In the genomic region with DNA sequence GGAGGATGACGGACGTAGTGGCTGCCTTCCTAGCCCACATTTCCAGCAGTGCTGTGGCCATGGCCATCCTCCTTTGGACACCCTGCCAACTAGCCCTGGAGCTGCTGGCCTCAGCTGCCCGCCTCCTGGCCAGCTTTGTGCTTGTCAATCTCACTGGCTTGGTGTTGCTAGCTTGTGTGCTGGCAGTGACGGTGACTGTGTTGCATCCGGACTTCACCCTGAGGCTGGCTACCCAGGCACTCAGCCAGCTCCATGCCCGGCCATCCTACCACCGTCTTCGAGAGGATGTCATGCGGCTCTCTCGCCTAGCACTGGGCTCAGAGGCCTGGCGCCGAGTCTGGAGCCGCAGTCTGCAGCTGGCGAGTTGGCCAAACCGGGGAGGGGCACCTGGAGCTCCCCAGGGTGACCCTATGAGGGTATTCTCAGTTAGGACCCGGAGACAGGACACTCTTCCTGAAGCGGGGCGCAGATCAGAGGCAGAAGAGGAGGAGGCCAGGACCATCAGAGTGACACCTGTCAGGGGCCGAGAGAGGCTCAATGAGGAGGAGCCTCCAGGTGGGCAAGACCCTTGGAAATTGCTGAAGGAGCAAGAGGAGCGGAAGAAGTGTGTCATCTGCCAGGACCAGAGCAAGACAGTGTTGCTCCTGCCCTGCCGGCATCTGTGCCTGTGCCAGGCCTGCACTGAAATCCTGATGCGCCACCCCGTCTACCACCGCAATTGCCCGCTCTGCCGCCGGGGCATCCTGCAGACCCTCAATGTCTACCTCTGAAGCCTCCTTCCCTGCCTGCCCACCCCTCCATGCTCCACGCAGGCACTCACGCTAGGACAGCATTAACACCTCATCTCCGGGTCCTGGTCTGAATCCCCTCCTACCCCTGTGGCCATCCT, we compare ENCODE assay signal across 8 cellular contexts. TPM values are rescaled to one million over a fixed set of nuclear protein-coding genes. Genes with fewer than 3 reads are reported as not detected.
DNase-seq lines count a peak whose midpoint lies in the region; ATAC-seq and TF ChIP-seq lines count a peak whose summit lies in the region.
"Had no signal": no experiment of that assay in that cellular context is flagged by ENCODE, and none has a peak within 500 bp of the region (broad histone marks: within the 10 kb centered on the region; RNA-seq: fewer than 3 reads in every experiment).

No MANE protein-coding gene starts in this region.

- no peaks in the 10 kb centered on the region for H3K9me3 ChIP-seq in WERI-Rb-1 (ENCODE audit: severe bottlenecking)

- ATAC-seq in GM18907 (IDR thresholded peaks at IDR 0.05; ENCODE audit: unreplicated experiment) = no peak

- H3K4me3 ChIP-seq in H7 (ENCODE audit: insufficient read depth, low read depth, low read length) (no peak overlapping the region), retinal pigment epithelial cell (ENCODE audit: low read length) (peak overlapping the region; percentile 91), WERI-Rb-1 (ENCODE audit: low read depth, low read length) (no peak overlapping the region)
- H3K4me3 ChIP-seq: lung had no signal

- no peak overlapping the region for H3K27ac ChIP-seq in WERI-Rb-1

- H3K27me3 ChIP-seq in H7 (ENCODE audit: control insufficient read depth, insufficient read depth, low read length) (peaks cover 21% of the 10 kb centered on the region), WERI-Rb-1 (ENCODE audit: insufficient read depth, low read depth, severe bottlenecking) (peaks cover 18% of the 10 kb centered on the region)

- H3K36me3 ChIP-seq in H7 (replicated peaks; ENCODE audit: control insufficient read depth, insufficient read depth, low read length) (peaks cover 7% of the 10 kb centered on the region), WERI-Rb-1 (no peaks in the 10 kb centered on the region)

- peak; percentile 24 for DNase-seq in H7
- peak; percentile 53 for DNase-seq in globus pallidus (ENCODE audit: low spot score)
- DNase-seq in retinal pigment epithelial cell (ENCODE audit: low read depth) = no peak
- no peak for DNase-seq in WERI-Rb-1
- DNase-seq in DMS53 (lab: John Stamatoyannopoulos, UW) = no peak

- TF ChIP-seq CTCF in retinal pigment epithelial cell (conservative IDR thresholded peaks at IDR 0.05; ENCODE audit: low read depth, low read length) (no peak), WERI-Rb-1 (IDR thresholded peaks at IDR 0.05; ENCODE audit: low read depth, low read length) (no peak)

- TF ChIP-seq POLR2A in Raji (IDR thresholded peaks at IDR 0.05; ENCODE audit: insufficient read depth, low read depth, low read length) = 0 out of 2 replicates have a peak, but pooled peaks have one; percentile 1

RNA-seq across cellular contexts. Expression of gene RNF26, which starts 1.6 kb away (rescaled TPM):
- total RNA-seq in H7 (2014; rRNA removed; shearing (Covaris generic)) = 26.4 and 28.9 TPM in 2 replicates

RNA-seq across cellular contexts. Expression of gene C1QTNF5, which starts 4.8 kb away (rescaled TPM):
- total RNA-seq in H7 (2014; rRNA removed; shearing (Covaris generic)) = 2.1 TPM in 2 replicates

RNA-seq across cellular contexts. Expression of gene MFRP, which starts 10.6 kb away (rescaled TPM):
- not detected in 2 replicates for total RNA-seq in H7 (2014; rRNA removed; shearing (Covaris generic))
- total RNA-seq: lung had no signal

RNA-seq across cellular contexts. Expression of gene MCAM, which starts 19.0 kb away (rescaled TPM):
- total RNA-seq in H7 (2014; rRNA removed; shearing (Covaris generic)) = 45.5 and 59.3 TPM in 2 replicates

RNA-seq across cellular contexts. Expression of gene USP2, which starts 45.6 kb away (rescaled TPM):
- 2.7 and 2.8 TPM in 2 replicates for total RNA-seq in H7 (2014; rRNA removed; shearing (Covaris generic))

Comparison
In these comparisons a context has a peak if more than half of its experiments do, and no peak if none do; other contexts are left out.
1. DNase-seq: peak in H7 (single experiment) and globus pallidus (single experiment); none in retinal pigment epithelial cell (single experiment), WERI-Rb-1 (single experiment) and DMS53 (single experiment).